ENCODE assay signal across 9 cellular contexts in the genomic region with DNA sequence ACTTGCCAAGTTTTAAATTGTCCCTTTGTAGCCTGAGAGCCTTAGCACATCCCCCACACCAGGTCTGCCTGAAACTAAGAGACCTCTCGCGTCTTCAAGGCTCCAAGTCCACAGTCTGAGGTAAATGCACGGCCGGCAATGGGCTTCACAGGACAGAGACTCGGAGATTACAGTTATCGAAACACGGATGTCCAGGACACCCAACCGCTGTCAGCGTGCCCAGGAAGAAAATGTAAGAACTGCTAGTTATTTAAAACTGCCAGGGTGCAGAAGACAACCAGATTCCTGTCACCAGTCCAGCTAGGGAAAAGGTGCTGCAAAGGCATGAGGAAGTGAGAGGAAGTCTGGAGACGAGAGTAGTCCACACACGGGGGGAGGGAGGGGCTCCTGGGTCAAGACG. TPM values are rescaled to one million over a fixed set of nuclear protein-coding genes. Genes with fewer than 3 reads are reported as not detected.
DNase-seq lines count a peak whose midpoint lies in the region; ATAC-seq and TF ChIP-seq lines count a peak whose summit lies in the region.
"Had no signal": no experiment of that assay in that cellular context is flagged by ENCODE, and none has a peak within 500 bp of the region (broad histone marks: within the 10 kb centered on the region; RNA-seq: fewer than 3 reads in every experiment).

No MANE protein-coding gene starts in this region.

- no peak for TF ChIP-seq CTCF in fibroblast of pulmonary artery (IDR thresholded peaks at IDR 0.05; ENCODE audit: low read length, missing control alignments)

- peaks cover 3 to 7% of the 10 kb centered on the region in 2 donors for H3K4me1 ChIP-seq in mucosa of rectum (ENCODE audit: control insufficient read depth in 2 of 2, insufficient read depth in 2 of 2, low read length in 2 of 2)

- DNase-seq in ACHN (peak; percentile 49), HT-29 (ENCODE audit: low spot score) (peak; percentile 82), fibroblast of pulmonary artery (ENCODE audit: low read depth) (no peak), HCEC 1CT (no peak), NCI-H82 treated with DMSO at 0.1 percent for 48 hours (lab: John Stamatoyannopoulos, UW; ENCODE audit: unreplicated experiment) (no peak), cortex of kidney (lab: John Stamatoyannopoulos, UW) (no peak)
- DNase-seq: NCI-H774 had no signal

- peak overlapping the region; percentile 87 to 88 for H3K27ac ChIP-seq in mucosa of rectum (ENCODE audit: low read depth in 2 of 2, low read length in 2 of 2)

- H3K36me3 ChIP-seq in mucosa of rectum (ENCODE audit: control insufficient read depth in 2 of 2, insufficient read depth in 2 of 2, low read length in 2 of 2) = no peaks in the 10 kb centered on the region

- no peak for ATAC-seq in GM21723 (IDR thresholded peaks at IDR 0.05; ENCODE audit: unreplicated experiment)

- H3K27me3 ChIP-seq in mucosa of rectum (ENCODE audit: control insufficient read depth in 2 of 2, insufficient read depth in 2 of 2, low read length in 2 of 2) = no peaks in the 10 kb centered on the region

- H3K4me3 ChIP-seq in fibroblast of pulmonary artery (replicated peaks; ENCODE audit: low read depth, low read length) (peak overlapping the region; percentile 25), mucosa of rectum (ENCODE audit: low read length in 2 of 2) (peak overlapping the region; percentile 74 to 75)

- H3K9me3 ChIP-seq in mucosa of rectum (ENCODE audit: control insufficient read depth in 2 of 2, low read length in 2 of 2) = no peaks in the 10 kb centered on the region

- peak overlapping the region; percentile 58 to 61 for H3K9ac ChIP-seq in mucosa of rectum (ENCODE audit: low read depth in 1 of 2, low read length in 2 of 2)

- in situ Hi-C loops in ACHN (cut with HindIII; ENCODE audit: low pct_ligation_motif_present, low pct_unique_long_range_greater_than_20kb, low sequenced_read_pairs) = no loop called here

RNA-seq across cellular contexts. Expression of a gene that starts 28.9 kb away (rescaled TPM):
- 4.8 and 10.6 TPM in 2 replicates for total RNA-seq in HT-29 (2014; rRNA removed; shearing (Covaris generic))

Comparison
In these comparisons a context has a peak if more than half of its experiments do, and no peak if none do; other contexts are left out.
1. DNase-seq: peak in ACHN (single experiment) and HT-29 (single experiment); none in fibroblast of pulmonary artery (single experiment), HCEC 1CT (single experiment), NCI-H82 treated with DMSO at 0.1 percent for 48 hours (single experiment) and cortex of kidney (single experiment).